In the genomic region with DNA sequence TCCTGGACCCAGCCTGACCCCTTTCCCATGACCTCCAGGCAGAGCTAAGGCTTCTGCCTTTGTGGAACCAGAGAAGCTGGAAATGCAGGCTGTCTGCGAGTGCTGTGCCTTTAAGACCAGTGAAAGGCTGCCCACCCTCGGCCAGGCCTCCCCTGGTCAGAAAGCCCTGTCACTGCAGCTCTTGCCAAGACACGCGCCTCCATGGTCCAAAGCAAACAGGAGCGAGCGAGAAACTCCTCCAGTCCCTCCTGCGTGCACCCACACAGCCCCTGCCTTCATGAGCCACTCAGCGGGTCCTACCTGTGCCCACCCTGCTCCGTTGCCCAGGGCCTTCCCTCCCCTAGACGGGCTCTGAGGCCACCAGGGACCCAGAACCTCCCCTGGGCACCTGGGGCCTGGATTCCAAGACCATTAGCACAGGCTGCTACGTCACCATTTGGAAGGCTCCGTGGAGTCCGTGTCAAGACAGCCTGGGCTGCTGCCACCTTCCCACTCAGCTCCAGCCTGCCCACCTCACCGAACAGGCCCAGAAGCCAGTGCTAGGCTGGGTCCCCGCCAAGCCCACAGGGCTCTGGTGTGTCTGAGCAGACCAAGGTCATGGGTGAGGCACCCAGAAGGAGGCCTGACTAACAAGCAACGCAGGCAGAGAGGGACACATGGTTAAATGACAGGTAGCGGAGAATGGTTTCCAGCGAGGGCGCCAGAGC, we compare ENCODE assay signal across 10 cellular contexts.
A peak's percentile ranks its signal among the peaks of the same experiment; 100 is the strongest.
DNase-seq lines count a peak whose midpoint lies in the region; ATAC-seq and TF ChIP-seq lines count a peak whose summit lies in the region.
"Had no signal": no experiment of that assay in that cellular context is flagged by ENCODE, and none has a peak within 500 bp of the region (broad histone marks: within the 10 kb centered on the region; RNA-seq: fewer than 3 reads in every experiment).

No MANE protein-coding gene starts in this region.

- no peak for TF ChIP-seq POLR2A in right lobe of liver (IDR thresholded peaks at IDR 0.05)

- peak overlapping the region; percentile 45 for H3K27ac Mint-ChIP-seq in endodermal cell

- H3K9ac ChIP-seq in endodermal cell (ENCODE audit: extremely low read depth, low read length, poor library complexity, severe bottlenecking) = no peak overlapping the region

- intact Hi-C loops in right lobe of liver (cut with DNase I) = no loop called here

- WGBS in endodermal cell (ENCODE audit: insufficient coverage in 1 of 2, insufficient read length in 1 of 2), 2 experiments = 88 to 91% methylated on average over 11 to 19 of the region's 19 CpGs
- WGBS in right lobe of liver (ENCODE audit: insufficient coverage, low coverage, low lambda C conversion rate, missing lambda C conversion rate) = 40% methylated on average over 2 of the region's 19 CpGs

- H3K4me3 Mint-ChIP-seq in endodermal cell = no peak overlapping the region

- ATAC-seq in right lobe of liver (peak; percentile 11 to 67 (median 52)), GM21381 (IDR thresholded peaks at IDR 0.05; ENCODE audit: unreplicated experiment) (no peak), GM21529 (IDR thresholded peaks at IDR 0.05; ENCODE audit: unreplicated experiment) (no peak)

- no peaks in the 10 kb centered on the region for H3K27me3 Mint-ChIP-seq in endodermal cell (ENCODE audit: insufficient read depth)

- in situ Hi-C loops in ACHN (cut with HindIII; ENCODE audit: low pct_ligation_motif_present, low pct_unique_long_range_greater_than_20kb, low sequenced_read_pairs) = no loop called here

- no peaks in the 10 kb centered on the region for H3K9me3 Mint-ChIP-seq in endodermal cell

- no peak overlapping the region for H3K4me3 ChIP-seq in H7 (ENCODE audit: insufficient read depth, low read depth, low read length)
- no peak overlapping the region for H3K4me3 ChIP-seq in endodermal cell (ENCODE audit: low read length)
- no peak overlapping the region for H3K4me3 ChIP-seq in right lobe of liver

- TF ChIP-seq CTCF in endodermal cell (conservative IDR thresholded peaks at IDR 0.05) (no peak), right lobe of liver (IDR thresholded peaks at IDR 0.05) (no peak)

- peaks cover 19% of the 10 kb centered on the region for H3K4me1 Mint-ChIP-seq in endodermal cell

- H3K36me3 Mint-ChIP-seq in endodermal cell (ENCODE audit: low read depth) = peaks cover 4% of the 10 kb centered on the region

- H3K27me3 ChIP-seq in H7 (ENCODE audit: control insufficient read depth, insufficient read depth, low read length) (no peaks in the 10 kb centered on the region), endodermal cell (ENCODE audit: control insufficient read depth, insufficient read depth, low read length, poor library complexity, severe bottlenecking) (no peaks in the 10 kb centered on the region), right lobe of liver (no peaks in the 10 kb centered on the region)

- H3K4me1 ChIP-seq in endodermal cell (ENCODE audit: control insufficient read depth, insufficient read depth, low read length) (no peaks in the 10 kb centered on the region), right lobe of liver (peaks cover 0 to 26% (median 0%) of the 10 kb centered on the region in 4 donors)

- H3K9me3 ChIP-seq in endodermal cell (ENCODE audit: control insufficient read depth, low read length) (no peaks in the 10 kb centered on the region), right lobe of liver (no peaks in the 10 kb centered on the region)

- DNase-seq in H7 (peak; percentile 54), endodermal cell (no peak), right lobe of liver (no peak), stromal cell of bone marrow (ENCODE audit: low read depth) (peak; percentile 89), ACHN (no peak), UCSD-AML1 (lab: John Stamatoyannopoulos, UW; ENCODE audit: unreplicated experiment) (no peak)
- DNase-seq: NCI-H1694, SW 1271 had no signal

- no peak overlapping the region for H3K27ac ChIP-seq in endodermal cell (ENCODE audit: low read depth, low read length)
- peak overlapping the region in 1 of 3 donors; percentile 38 for H3K27ac ChIP-seq in right lobe of liver

- H3K36me3 ChIP-seq in H7 (replicated peaks; ENCODE audit: control insufficient read depth, insufficient read depth, low read length) = no peaks in the 10 kb centered on the region
- no peaks in the 10 kb centered on the region for H3K36me3 ChIP-seq in endodermal cell (ENCODE audit: control insufficient read depth, insufficient read depth, low read length)
- H3K36me3 ChIP-seq in right lobe of liver = peaks cover 0 to 6% (median 0%) of the 10 kb centered on the region in 4 donors

Comparison
In these comparisons a context has a peak if more than half of its experiments do, and no peak if none do; other contexts are left out.
1. DNase-seq: peak in H7 (single experiment) and stromal cell of bone marrow (single experiment); none in endodermal cell (single experiment), right lobe of liver (0 of 3), ACHN (single experiment) and UCSD-AML1 (single experiment).
2. ATAC-seq: peak in right lobe of liver (4 of 4); none in GM21381 (single experiment) and GM21529 (single experiment).